Comparison of ENCODE assay signal across 1 cellular context in genomic region chr5:107773479-107773878, GRCh38.
TF ChIP-seq lines count a peak whose summit lies in the region.

No MANE protein-coding gene starts in this region.

TF ChIP-seq in GM23338, 12 proteins besides CTCF, POLR2A, EP300 and RAD21:
- TF ChIP-seq REST (IDR thresholded peaks at IDR 0.05; ENCODE audit: unreplicated experiment): no peak
TF ChIP-seq in GM23338: peak in this region for 0.
